ENCODE assay signal across 8 cellular contexts in the genomic region with DNA sequence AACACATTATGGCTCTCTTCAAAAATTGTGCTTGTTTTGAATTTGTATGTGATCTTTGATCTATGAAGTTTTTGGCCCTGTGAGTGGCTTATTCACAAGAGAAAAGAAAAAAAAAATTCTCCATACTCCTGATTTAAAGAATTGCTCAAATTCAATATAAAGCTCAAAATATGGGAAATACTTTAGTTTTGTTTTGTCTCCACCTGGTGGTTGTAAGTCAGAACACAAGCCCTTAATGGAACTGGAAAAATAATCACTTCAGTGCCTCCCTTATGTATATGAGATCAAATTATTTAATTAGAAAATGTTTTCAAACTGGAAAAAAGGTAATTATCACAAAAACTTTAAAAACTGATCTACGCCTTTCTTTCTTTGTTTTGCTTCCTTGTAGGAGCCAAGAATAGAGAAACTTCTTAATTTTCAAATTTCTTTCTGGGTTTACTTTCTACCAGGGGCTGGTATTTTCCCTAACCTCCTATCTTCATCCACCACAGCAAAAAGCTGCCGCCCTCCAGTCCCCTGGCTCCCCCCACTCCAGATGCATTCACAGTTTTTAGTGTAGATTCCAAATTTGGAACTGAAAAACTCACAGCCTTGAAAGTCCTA. TPM values are rescaled to one million over a fixed set of nuclear protein-coding genes. Genes with fewer than 3 reads are reported as not detected.
DNase-seq lines count a peak whose midpoint lies in the region; ATAC-seq and TF ChIP-seq lines count a peak whose summit lies in the region.

No MANE protein-coding gene starts in this region.

- H3K27ac ChIP-seq in lung (ENCODE audit: low read depth in 1 of 2, low read length in 1 of 2) = no peak overlapping the region

- TF ChIP-seq CTCF in choroid plexus epithelial cell (conservative IDR thresholded peaks at IDR 0.05; ENCODE audit: low read depth, low read length) = peak; percentile 63
- peak; percentile 80 for TF ChIP-seq CTCF in lung (IDR thresholded peaks at IDR 0.05; ENCODE audit: control extremely low read depth, extremely low read depth)

- H3K4me3 ChIP-seq in choroid plexus epithelial cell (ENCODE audit: low read depth, low read length) = no peak overlapping the region
- H3K4me3 ChIP-seq in lung = no peak overlapping the region

- H3K27me3 ChIP-seq in lung (ENCODE audit: control insufficient read depth, insufficient read depth) = no peaks in the 10 kb centered on the region

- no peaks in the 10 kb centered on the region for H3K36me3 ChIP-seq in lung (ENCODE audit: control insufficient read depth in 2 of 2, insufficient read depth in 2 of 2, low read length in 2 of 2)

- ATAC-seq in lung (ENCODE audit: insufficient read depth, low FRiP score) = no peak
- ATAC-seq in GM19397 (IDR thresholded peaks at IDR 0.05; ENCODE audit: unreplicated experiment) = no peak
- no peak for ATAC-seq in HG02885 (IDR thresholded peaks at IDR 0.05; ENCODE audit: poor library complexity, unreplicated experiment)

- DNase-seq in DMS 273 treated with DMSO at 0.1 percent for 48 hours (lab: John Stamatoyannopoulos, UW) = peak; percentile 15
- DNase-seq in HT-29 (ENCODE audit: low spot score) = peak; percentile 84
- DNase-seq in NOMO-1 treated with DMSO at 0.1 percent for 48 hours (lab: John Stamatoyannopoulos, UW; ENCODE audit: unreplicated experiment) = peak; percentile 64
- DNase-seq in choroid plexus epithelial cell (ENCODE audit: low read depth) = peak; percentile 75
- no peak for DNase-seq in lung (ENCODE audit: low spot score)
- DNase-seq in activated CD4-positive, alpha-beta T cell treated with anti-CD3 and anti-CD28 coated beads for 1 hour = no peak

- 6 to 7% methylated on average over 2 of the region's 2 CpGs for WGBS in lung, 2 donors

- H3K9me3 ChIP-seq in lung (ENCODE audit: control insufficient read depth in 2 of 2, insufficient read depth in 1 of 2, low read length in 1 of 2) = peaks cover 0 to under 1% of the 10 kb centered on the region in 2 donors

- H3K4me1 ChIP-seq in lung (ENCODE audit: control insufficient read depth in 2 of 2, insufficient read depth in 2 of 2, low read length in 2 of 2) = no peaks in the 10 kb centered on the region

RNA-seq across cellular contexts. Expression of a gene that starts 50.6 kb away (rescaled TPM):
- 577 and 600 TPM in 2 replicates for total RNA-seq in HT-29 (2014; rRNA removed; shearing (Covaris generic))
- 100 to 1,000 TPM; 147 to 162 TPM for total RNA-seq in lung
- polyA plus RNA-seq in lung = 100 to 1,000 TPM in 1 of 2 donors, 10 to 100 TPM in 1; 84.7 to 310 TPM

RNA-seq across cellular contexts. Expression of a gene that starts 50.9 kb away (rescaled TPM):
- total RNA-seq in HT-29 (2014; rRNA removed; shearing (Covaris generic)) = 94.5 and 104 TPM in 2 replicates
- 100 to 1,000 TPM in 1 of 2 donors, 10 to 100 TPM in 1; 71.6 to 127 TPM for total RNA-seq in lung
- polyA plus RNA-seq in lung = 10 to 100 TPM; 59.5 to 67.5 TPM

Comparison
In these comparisons a context has a peak if more than half of its experiments do, and no peak if none do; other contexts are left out.
1. DNase-seq: peak in DMS 273 treated with DMSO at 0.1 percent for 48 hours (single experiment), HT-29 (single experiment), NOMO-1 treated with DMSO at 0.1 percent for 48 hours (single experiment) and choroid plexus epithelial cell (single experiment); none in lung (single experiment) and activated CD4-positive, alpha-beta T cell treated with anti-CD3 and anti-CD28 coated beads for 1 hour (single experiment).